8 cellular contexts compared by ENCODE assay signal in the genomic region with DNA sequence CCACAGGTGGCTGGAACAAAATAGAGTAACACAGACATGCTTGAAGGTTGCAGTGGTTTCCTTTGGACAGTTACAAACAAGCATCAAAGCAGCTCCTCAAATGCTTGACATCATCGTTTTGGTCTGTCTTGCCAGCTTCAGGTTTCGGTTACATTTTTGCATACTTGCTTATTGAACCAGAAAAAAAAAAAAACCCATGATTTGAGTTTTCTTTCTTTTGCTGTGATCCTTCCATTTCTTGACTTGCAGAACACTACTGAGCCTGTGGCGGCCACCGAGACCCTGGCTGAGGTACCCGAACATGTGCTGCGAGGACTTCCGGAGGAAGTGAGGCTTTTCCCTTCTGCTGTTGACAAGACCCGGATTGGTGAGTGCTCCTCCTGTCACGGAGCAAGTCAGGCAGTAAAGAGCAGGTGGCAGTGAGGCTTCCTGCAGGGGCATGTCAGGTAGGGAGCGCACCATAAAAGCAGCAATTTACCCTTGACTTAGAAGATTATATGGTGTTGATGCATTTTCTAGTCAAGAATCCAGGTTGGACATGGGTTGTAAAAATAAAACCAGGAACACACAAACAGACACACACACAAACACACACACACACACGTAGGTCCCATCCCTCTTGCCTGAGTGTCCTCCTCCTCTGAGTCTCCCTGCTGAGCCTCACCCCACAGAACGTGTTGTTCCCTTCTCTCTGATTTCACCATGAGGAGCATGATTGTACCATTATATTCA. TPM values are rescaled to one million over a fixed set of nuclear protein-coding genes. Genes with fewer than 3 reads are reported as not detected.
DNase-seq lines count a peak whose midpoint lies in the region; ATAC-seq and TF ChIP-seq lines count a peak whose summit lies in the region.

No MANE protein-coding gene starts in this region.

- H3K4me1 ChIP-seq in right cardiac atrium (ENCODE audit: control insufficient read depth, insufficient read depth, low read length), result no peaks in the 10 kb centered on the region

- no peaks in the 10 kb centered on the region for H3K27me3 ChIP-seq in right cardiac atrium (ENCODE audit: control insufficient read depth, insufficient read depth)

- intact Hi-C loops in right cardiac atrium (cut with DNase I), result no loop called here

- WGBS in right cardiac atrium, result 66% methylated on average over 12 of the region's 12 CpGs

- H3K27ac ChIP-seq in right cardiac atrium (ENCODE audit: low read length), result no peak overlapping the region

- H3K4me3 ChIP-seq in right cardiac atrium (ENCODE audit: low read length), result no peak overlapping the region

- POLR2A ChIA-PET in GM10248 (lab: Yijun Ruan, JAX), result interaction anchor here (0.6 to 2.1 kb wide), 6 partner anchors 17 to 55 kb away, joined by 3 to 8 read pairs (median 5); no protein-coding TSS in a partner anchor

- TF ChIP-seq CTCF in GM10248 (IDR thresholded peaks at IDR 0.05; ENCODE audit: control extremely low read depth, extremely low read depth, low read depth, missing control alignments), result no peak

- CTCF ChIA-PET in GM10248 (lab: Yijun Ruan, JAX), result interaction anchor here (0.6 to 15.1 kb wide), 6 partner anchors 8 to 66 kb away, joined by 3 to 256 read pairs (median 3); no protein-coding TSS in a partner anchor

- no peaks in the 10 kb centered on the region for H3K9me3 ChIP-seq in right cardiac atrium (ENCODE audit: control insufficient read depth, low read length)

- ATAC-seq in GM21526 (IDR thresholded peaks at IDR 0.05; ENCODE audit: low FRiP score, unreplicated experiment), result peak; percentile 87
- ATAC-seq in right cardiac atrium, result peak; percentile 35 to 36

- DNase-seq in GM10248 (ENCODE audit: extremely low spot score), result peak; percentile 81
- peak; percentile 5 for DNase-seq in LHCN-M2 (ENCODE audit: low read depth)
- DNase-seq in activated CD8-positive, alpha-beta memory T cell treated with anti-CD3 and anti-CD28 coated beads, Interleukin-2, amount 50 U/mL, for 4 hours, result peak; percentile 70
- DNase-seq in right cardiac atrium, result peak in 2 of 3 donors; percentile 46 to 72
- peak; percentile 57 to 80 (median 70) for DNase-seq in stimulated activated CD4-positive, alpha-beta T cell treated with anti-CD3 and anti-CD28 coated beads, TNF-alpha, amount 100 ng/mL, for 48 hours (ENCODE audit: low read depth in 3 of 3)
- DNase-seq in epidermal melanocyte (ENCODE audit: insufficient read length, low spot score), result no peak
- DNase-seq in NCI-H187 (lab: John Stamatoyannopoulos, UW), result no peak

RNA-seq across cellular contexts. Expression of a gene that starts 30.9 kb away (rescaled TPM):
- total RNA-seq in LHCN-M2 (2014; rRNA removed) (10.2 and 12.3 TPM in 2 replicates), right cardiac atrium (10 to 100 TPM; 37.2 to 45.9 (median 39.5) TPM)
- 7.8 TPM for polyA plus RNA-seq in LHCN-M2 (2012)
- 16.3 TPM for polyA plus RNA-seq in right cardiac atrium

Comparison
In these comparisons a context has a peak if more than half of its experiments do, and no peak if none do; other contexts are left out.
1. DNase-seq: peak in GM10248 (single experiment), LHCN-M2 (single experiment), activated CD8-positive, alpha-beta memory T cell treated with anti-CD3 and anti-CD28 coated beads, Interleukin-2, amount 50 U/mL, for 4 hours (single experiment), right cardiac atrium (2 of 3) and stimulated activated CD4-positive, alpha-beta T cell treated with anti-CD3 and anti-CD28 coated beads, TNF-alpha, amount 100 ng/mL, for 48 hours (3 of 3); none in epidermal melanocyte (single experiment) and NCI-H187 (0 of 2).